In genomic region chr16:67185003-67185865, GRCh38 we compare ENCODE assay signal across 1 cellular context.
TF ChIP-seq lines count a peak whose summit lies in the region.

No MANE protein-coding gene starts in this region.

TF ChIP-seq in K562, 482 proteins besides CTCF, POLR2A, EP300 and RAD21 (continued from another document and continues in another):
- 0 out of 2 replicates have a peak, but pooled peaks have one; percentile 66 for TF ChIP-seq PREB (CRISPR knock-in tag; IDR thresholded peaks at IDR 0.05)
- TF ChIP-seq POLR3G (IDR thresholded peaks at IDR 0.05; ENCODE audit: extremely low read depth, insufficient read length, insufficient replicate concordance), result no peak
- TF ChIP-seq ZSCAN29 (IDR thresholded peaks at IDR 0.05), result no peak; the same call in 1 of the 2 replicates
- TF ChIP-seq MYC (IDR thresholded peaks at IDR 0.05; ENCODE audit: low read depth, low read length), result peak; percentile 80
- no peak for TF ChIP-seq MYC (CRISPR knock-in tag; IDR thresholded peaks at IDR 0.05; ENCODE audit: borderline replicate concordance, low read depth)
- TF ChIP-seq ARID3B (CRISPR knock-in tag; IDR thresholded peaks at IDR 0.05; ENCODE audit: borderline replicate concordance), result no peak
- no peak for TF ChIP-seq TAF7 (tag; IDR thresholded peaks at IDR 0.05)
- no peak for TF ChIP-seq WHSC1 (IDR thresholded peaks at IDR 0.05; ENCODE audit: low read length)
- TF ChIP-seq RBM34 (IDR thresholded peaks at IDR 0.05; ENCODE audit: borderline replicate concordance, insufficient read depth, low read length), result no peak
- TF ChIP-seq IRF9 (tag; IDR thresholded peaks at IDR 0.05), result no peak
- no peak for TF ChIP-seq SMAD2 (IDR thresholded peaks at IDR 0.05; ENCODE audit: low read depth, low read length)
- TF ChIP-seq ZBED1 (IDR thresholded peaks at IDR 0.05), result no peak
- peak; percentile 66 for TF ChIP-seq NEUROD1 (IDR thresholded peaks at IDR 0.05; ENCODE audit: borderline replicate concordance, low read depth, low read length, partially characterized antibody)
- no peak for TF ChIP-seq GMEB1 (CRISPR knock-in tag; IDR thresholded peaks at IDR 0.05)
- no peak for TF ChIP-seq ZNF584 (CRISPR knock-in tag; IDR thresholded peaks at IDR 0.05; ENCODE audit: low read depth)
- no peak for TF ChIP-seq SIRT6 (IDR thresholded peaks at IDR 0.05; ENCODE audit: low read depth, low read length)
- no peak for TF ChIP-seq TEAD4 (IDR thresholded peaks at IDR 0.05; ENCODE audit: low read length)
- no peak for TF ChIP-seq TEAD4 (CRISPR knock-in tag; IDR thresholded peaks at IDR 0.05; ENCODE audit: borderline replicate concordance)
- no peak for TF ChIP-seq HNRNPK (IDR thresholded peaks at IDR 0.05; ENCODE audit: low read depth, low read length, poor library complexity, severe bottlenecking)
- TF ChIP-seq DMBX1 (CRISPR knock-in tag; IDR thresholded peaks at IDR 0.05; ENCODE audit: borderline replicate concordance), result no peak
- TF ChIP-seq NCOA2 (IDR thresholded peaks at IDR 0.05; ENCODE audit: partially characterized antibody in 2 of 2), result no peak
- TF ChIP-seq ZBTB17 (CRISPR knock-in tag; IDR thresholded peaks at IDR 0.05), result no peak
- TF ChIP-seq MECOM (CRISPR knock-in tag; IDR thresholded peaks at IDR 0.05), result peak; percentile 36; the same call in 1 of the 2 replicates
- no peak for TF ChIP-seq ZNF76 (CRISPR knock-in tag; IDR thresholded peaks at IDR 0.05; ENCODE audit: borderline replicate concordance)
- no peak for TF ChIP-seq ZKSCAN1 (IDR thresholded peaks at IDR 0.05; ENCODE audit: low read depth, low read length)
- TF ChIP-seq DNMT1 (IDR thresholded peaks at IDR 0.05), result no peak
- TF ChIP-seq ZNF766 (CRISPR knock-in tag; conservative IDR thresholded peaks at IDR 0.05), result no peak; the same call in 1 of the 2 replicates
- TF ChIP-seq NR2C2 (CRISPR knock-in tag; IDR thresholded peaks at IDR 0.05), result peak; percentile 77
- no peak for TF ChIP-seq NR2C2 (tag; IDR thresholded peaks at IDR 0.05)
- TF ChIP-seq SOX6 (IDR thresholded peaks at IDR 0.05), result 0 out of 2 replicates have a peak, but pooled peaks have one; percentile 42
- TF ChIP-seq PTBP1 (IDR thresholded peaks at IDR 0.05; ENCODE audit: low read depth, low read length), result no peak
- TF ChIP-seq, protein P1, sequence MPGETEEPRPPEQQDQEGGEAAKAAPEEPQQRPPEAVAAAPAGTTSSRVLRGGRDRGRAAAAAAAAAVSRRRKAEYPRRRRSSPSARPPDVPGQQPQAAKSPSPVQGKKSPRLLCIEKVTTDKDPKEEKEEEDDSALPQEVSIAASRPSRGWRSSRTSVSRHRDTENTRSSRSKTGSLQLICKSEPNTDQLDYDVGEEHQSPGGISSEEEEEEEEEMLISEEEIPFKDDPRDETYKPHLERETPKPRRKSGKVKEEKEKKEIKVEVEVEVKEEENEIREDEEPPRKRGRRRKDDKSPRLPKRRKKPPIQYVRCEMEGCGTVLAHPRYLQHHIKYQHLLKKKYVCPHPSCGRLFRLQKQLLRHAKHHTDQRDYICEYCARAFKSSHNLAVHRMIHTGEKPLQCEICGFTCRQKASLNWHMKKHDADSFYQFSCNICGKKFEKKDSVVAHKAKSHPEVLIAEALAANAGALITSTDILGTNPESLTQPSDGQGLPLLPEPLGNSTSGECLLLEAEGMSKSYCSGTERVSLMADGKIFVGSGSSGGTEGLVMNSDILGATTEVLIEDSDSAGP (CRISPR knock-in tag; IDR thresholded peaks at IDR 0.05), result no peak
- no peak for TF ChIP-seq PHB2 (IDR thresholded peaks at IDR 0.05; ENCODE audit: low read depth)
- peak; percentile 98 for TF ChIP-seq SMC3 (conservative IDR thresholded peaks at IDR 0.05; ENCODE audit: insufficient read depth, low read depth, low read length)
- TF ChIP-seq ESRRA (IDR thresholded peaks at IDR 0.05; ENCODE audit: borderline replicate concordance, low read depth), result peak; percentile 55; the same call in 1 of the 2 replicates
- TF ChIP-seq PRPF4 (IDR thresholded peaks at IDR 0.05; ENCODE audit: insufficient read depth, low read depth, low read length, poor library complexity, severe bottlenecking), result no peak
- TF ChIP-seq MTA3 (IDR thresholded peaks at IDR 0.05; ENCODE audit: borderline replicate concordance), result no peak
- 0 out of 2 replicates have a peak, but pooled peaks have one; percentile 21 for TF ChIP-seq RNF2 (IDR thresholded peaks at IDR 0.05)
- no peak for TF ChIP-seq HDAC3 (IDR thresholded peaks at IDR 0.05; ENCODE audit: borderline replicate concordance, partially characterized antibody)
- TF ChIP-seq SNIP1 (IDR thresholded peaks at IDR 0.05; ENCODE audit: low read depth), result no peak
- no peak for TF ChIP-seq ZNF217 (CRISPR knock-in tag; IDR thresholded peaks at IDR 0.05)
- TF ChIP-seq, protein P2, sequence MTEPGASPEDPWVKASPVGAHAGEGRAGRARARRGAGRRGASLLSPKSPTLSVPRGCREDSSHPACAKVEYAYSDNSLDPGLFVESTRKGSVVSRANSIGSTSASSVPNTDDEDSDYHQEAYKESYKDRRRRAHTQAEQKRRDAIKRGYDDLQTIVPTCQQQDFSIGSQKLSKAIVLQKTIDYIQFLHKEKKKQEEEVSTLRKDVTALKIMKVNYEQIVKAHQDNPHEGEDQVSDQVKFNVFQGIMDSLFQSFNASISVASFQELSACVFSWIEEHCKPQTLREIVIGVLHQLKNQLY (CRISPR knock-in tag; conservative IDR thresholded peaks at IDR 0.05), result no peak
- TF ChIP-seq EP400 (IDR thresholded peaks at IDR 0.05), result no peak
- no peak for TF ChIP-seq ZNF717 (CRISPR knock-in tag; IDR thresholded peaks at IDR 0.05)
- TF ChIP-seq RCOR1 (IDR thresholded peaks at IDR 0.05; ENCODE audit: borderline replicate concordance in 1 of 2, low read depth in 2 of 2, low read length in 2 of 2), result peak in 1 of 2 experiments; percentile 92; a peak in 2 of 4 replicates
- peak in 1 of 2 experiments; percentile 75; a peak in 1 of 3 replicates for TF ChIP-seq CBX3 (IDR thresholded peaks at IDR 0.05; ENCODE audit: borderline replicate concordance in 1 of 2, low read length in 2 of 2)
- no peak for TF ChIP-seq NFYB (IDR thresholded peaks at IDR 0.05; ENCODE audit: extremely low read depth, insufficient read length)
- 0 out of 2 replicates have a peak, but pooled peaks have one; percentile 31 for TF ChIP-seq TOE1 (IDR thresholded peaks at IDR 0.05; ENCODE audit: borderline replicate concordance)
- peak; percentile 96; the same call in 1 of the 2 replicates for TF ChIP-seq TOE1 (CRISPR knock-in tag; IDR thresholded peaks at IDR 0.05; ENCODE audit: borderline replicate concordance, low read depth)
- TF ChIP-seq CREM (IDR thresholded peaks at IDR 0.05; ENCODE audit: low read depth), result peak; percentile 73
- TF ChIP-seq ZFP1 (CRISPR knock-in tag; IDR thresholded peaks at IDR 0.05), result no peak
- no peak for TF ChIP-seq CAMTA2 (CRISPR knock-in tag; conservative IDR thresholded peaks at IDR 0.05)
- TF ChIP-seq CHCHD3 (CRISPR knock-in tag; IDR thresholded peaks at IDR 0.05), result no peak
- TF ChIP-seq, protein P3, sequence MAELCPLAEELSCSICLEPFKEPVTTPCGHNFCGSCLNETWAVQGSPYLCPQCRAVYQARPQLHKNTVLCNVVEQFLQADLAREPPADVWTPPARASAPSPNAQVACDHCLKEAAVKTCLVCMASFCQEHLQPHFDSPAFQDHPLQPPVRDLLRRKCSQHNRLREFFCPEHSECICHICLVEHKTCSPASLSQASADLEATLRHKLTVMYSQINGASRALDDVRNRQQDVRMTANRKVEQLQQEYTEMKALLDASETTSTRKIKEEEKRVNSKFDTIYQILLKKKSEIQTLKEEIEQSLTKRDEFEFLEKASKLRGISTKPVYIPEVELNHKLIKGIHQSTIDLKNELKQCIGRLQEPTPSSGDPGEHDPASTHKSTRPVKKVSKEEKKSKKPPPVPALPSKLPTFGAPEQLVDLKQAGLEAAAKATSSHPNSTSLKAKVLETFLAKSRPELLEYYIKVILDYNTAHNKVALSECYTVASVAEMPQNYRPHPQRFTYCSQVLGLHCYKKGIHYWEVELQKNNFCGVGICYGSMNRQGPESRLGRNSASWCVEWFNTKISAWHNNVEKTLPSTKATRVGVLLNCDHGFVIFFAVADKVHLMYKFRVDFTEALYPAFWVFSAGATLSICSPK (IDR thresholded peaks at IDR 0.05; ENCODE audit: borderline replicate concordance), result no peak
- no peak for TF ChIP-seq NCOA4 (IDR thresholded peaks at IDR 0.05; ENCODE audit: partially characterized antibody)
- TF ChIP-seq L3MBTL2 (IDR thresholded peaks at IDR 0.05), result peak; percentile 38; the same call in 1 of the 2 replicates
- no peak for TF ChIP-seq GTF2A2 (tag; IDR thresholded peaks at IDR 0.05)
- TF ChIP-seq, protein P4, sequence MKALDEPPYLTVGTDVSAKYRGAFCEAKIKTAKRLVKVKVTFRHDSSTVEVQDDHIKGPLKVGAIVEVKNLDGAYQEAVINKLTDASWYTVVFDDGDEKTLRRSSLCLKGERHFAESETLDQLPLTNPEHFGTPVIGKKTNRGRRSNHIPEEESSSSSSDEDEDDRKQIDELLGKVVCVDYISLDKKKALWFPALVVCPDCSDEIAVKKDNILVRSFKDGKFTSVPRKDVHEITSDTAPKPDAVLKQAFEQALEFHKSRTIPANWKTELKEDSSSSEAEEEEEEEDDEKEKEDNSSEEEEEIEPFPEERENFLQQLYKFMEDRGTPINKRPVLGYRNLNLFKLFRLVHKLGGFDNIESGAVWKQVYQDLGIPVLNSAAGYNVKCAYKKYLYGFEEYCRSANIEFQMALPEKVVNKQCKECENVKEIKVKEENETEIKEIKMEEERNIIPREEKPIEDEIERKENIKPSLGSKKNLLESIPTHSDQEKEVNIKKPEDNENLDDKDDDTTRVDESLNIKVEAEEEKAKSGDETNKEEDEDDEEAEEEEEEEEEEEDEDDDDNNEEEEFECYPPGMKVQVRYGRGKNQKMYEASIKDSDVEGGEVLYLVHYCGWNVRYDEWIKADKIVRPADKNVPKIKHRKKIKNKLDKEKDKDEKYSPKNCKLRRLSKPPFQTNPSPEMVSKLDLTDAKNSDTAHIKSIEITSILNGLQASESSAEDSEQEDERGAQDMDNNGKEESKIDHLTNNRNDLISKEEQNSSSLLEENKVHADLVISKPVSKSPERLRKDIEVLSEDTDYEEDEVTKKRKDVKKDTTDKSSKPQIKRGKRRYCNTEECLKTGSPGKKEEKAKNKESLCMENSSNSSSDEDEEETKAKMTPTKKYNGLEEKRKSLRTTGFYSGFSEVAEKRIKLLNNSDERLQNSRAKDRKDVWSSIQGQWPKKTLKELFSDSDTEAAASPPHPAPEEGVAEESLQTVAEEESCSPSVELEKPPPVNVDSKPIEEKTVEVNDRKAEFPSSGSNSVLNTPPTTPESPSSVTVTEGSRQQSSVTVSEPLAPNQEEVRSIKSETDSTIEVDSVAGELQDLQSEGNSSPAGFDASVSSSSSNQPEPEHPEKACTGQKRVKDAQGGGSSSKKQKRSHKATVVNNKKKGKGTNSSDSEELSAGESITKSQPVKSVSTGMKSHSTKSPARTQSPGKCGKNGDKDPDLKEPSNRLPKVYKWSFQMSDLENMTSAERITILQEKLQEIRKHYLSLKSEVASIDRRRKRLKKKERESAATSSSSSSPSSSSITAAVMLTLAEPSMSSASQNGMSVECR (CRISPR knock-in tag; IDR thresholded peaks at IDR 0.05), result peak; percentile 100
- TF ChIP-seq, protein P5, sequence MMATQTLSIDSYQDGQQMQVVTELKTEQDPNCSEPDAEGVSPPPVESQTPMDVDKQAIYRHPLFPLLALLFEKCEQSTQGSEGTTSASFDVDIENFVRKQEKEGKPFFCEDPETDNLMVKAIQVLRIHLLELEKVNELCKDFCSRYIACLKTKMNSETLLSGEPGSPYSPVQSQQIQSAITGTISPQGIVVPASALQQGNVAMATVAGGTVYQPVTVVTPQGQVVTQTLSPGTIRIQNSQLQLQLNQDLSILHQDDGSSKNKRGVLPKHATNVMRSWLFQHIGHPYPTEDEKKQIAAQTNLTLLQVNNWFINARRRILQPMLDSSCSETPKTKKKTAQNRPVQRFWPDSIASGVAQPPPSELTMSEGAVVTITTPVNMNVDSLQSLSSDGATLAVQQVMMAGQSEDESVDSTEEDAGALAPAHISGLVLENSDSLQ (IDR thresholded peaks at IDR 0.05), result no peak
- no peak for TF ChIP-seq STAT5B (CRISPR knock-in tag; IDR thresholded peaks at IDR 0.05)
